ENCODE assay signal across 29 cellular contexts in genomic region chr22:35217541-35217940, GRCh38.
"Had no signal": no experiment of that assay in that cellular context is flagged by ENCODE, and none has a peak within 500 bp of the region (broad histone marks: within the 10 kb centered on the region; RNA-seq: fewer than 3 reads in every experiment).

No MANE protein-coding gene starts in this region.

- DNase-seq: activated CD4-positive, alpha-beta memory T cell treated with anti-CD3 and anti-CD28 coated beads, Interleukin-2, amount 10 ng/mL, durations not matched to agents 7 days and 5 days; activated CD4-positive, alpha-beta T cell treated with anti-CD3 and anti-CD28 coated beads for 1 hour; activated CD4-positive, alpha-beta T cell treated with anti-CD3 and anti-CD28 coated beads for 4 hours; activated CD4-positive, alpha-beta T cell treated with anti-CD3 and anti-CD28 coated beads, Interleukin-2, amount 10 ng/mL, durations not matched to agents 7 days and 5 days; activated CD4-positive, alpha-beta T cell treated with anti-CD3 and anti-CD28 coated beads, Interleukin-2, amount 50 U/mL, for 4 hours; activated CD8-positive, alpha-beta memory T cell treated with anti-CD3 and anti-CD28 coated beads, Interleukin-2, amount 50 U/mL, for 48 hours; activated effector memory CD4-positive, alpha-beta T cell treated with Interleukin-2 at 50 U/mL for 16 hours; activated gamma-delta T cell treated with Interleukin-2 at 50 U/mL for 16 hours; activated naive CD4-positive, alpha-beta T cell treated with anti-CD3 and anti-CD28 coated beads, Interleukin-2, amount 50 U/mL, for 16 hours; activated naive CD4-positive, alpha-beta T cell treated with Interleukin-2 at 50 U/mL for 16 hours; activated T-cell treated with anti-CD3 and anti-CD28 coated beads for 4 hours; activated T-cell treated with anti-CD3 and anti-CD28 coated beads, Interleukin-2, amount 50 U/mL, for 4 hours; amniotic stem cell; anterior cingulate cortex; caudate nucleus; cortex of kidney; dermis blood vessel endothelial cell; effector CD4-positive, alpha-beta T cell; effector memory CD8-positive, alpha-beta T cell; gastrocnemius medialis; glutamatergic neuron; heart left ventricle; T-helper 17 cell had no signal

- H3K27me3 ChIP-seq: brain microvascular endothelial cell, gastrocnemius medialis had no signal

- H3K4me1 ChIP-seq: esophagus muscularis mucosa, foreskin keratinocyte, gastrocnemius medialis, heart left ventricle had no signal

- H3K36me3 ChIP-seq: brain microvascular endothelial cell, esophagus muscularis mucosa, gastrocnemius medialis, heart left ventricle had no signal

- H3K27ac ChIP-seq: brain microvascular endothelial cell, esophagus muscularis mucosa, foreskin keratinocyte, gastrocnemius medialis, heart left ventricle, VCaP had no signal

- ATAC-seq: activated T-cell treated with anti-CD3 and anti-CD28 coated beads, Interleukin-2, amount 50 U/mL, for 4 hours; activated T-helper 17 cell treated with anti-CD3 and anti-CD28 coated beads, Interleukin-2, amount 50 U/mL, for 72 hours; effector memory CD8-positive, alpha-beta T cell; gastrocnemius medialis; heart left ventricle; T-helper 17 cell; WTC11 had no signal

- H3K4me3 ChIP-seq: esophagus muscularis mucosa, gastrocnemius medialis, heart left ventricle had no signal

- H3K9me3 ChIP-seq: esophagus muscularis mucosa, gastrocnemius medialis had no signal
